Comparison of ENCODE assay signal across 10 cellular contexts in genomic region chr12:57096099-57096572, GRCh38. TPM values are rescaled to one million over a fixed set of nuclear protein-coding genes. Genes with fewer than 3 reads are reported as not detected.
DNase-seq lines count a peak whose midpoint lies in the region; ATAC-seq and TF ChIP-seq lines count a peak whose summit lies in the region.
"Had no signal": no experiment of that assay in that cellular context is flagged by ENCODE, and none has a peak within 500 bp of the region (broad histone marks: within the 10 kb centered on the region; RNA-seq: fewer than 3 reads in every experiment).

No MANE protein-coding gene starts in this region.

- POLR2A ChIA-PET in CD4-positive, alpha-beta memory T cell (lab: Charles Lee; ENCODE audit: partially characterized antibody) = interaction anchor here (0.9 to 17.6 kb wide), 5 partner anchors 8 to 32 kb away, joined by 3 to 622 read pairs (median 16); partner anchors contain the start of genes LRP1, NAB2, NEMP1 and STAT6

- no peak overlapping the region for H3K4me3 ChIP-seq in CD4-positive, alpha-beta memory T cell (ENCODE audit: low read length in 2 of 2)
- H3K4me3 ChIP-seq in lower leg skin (ENCODE audit: low read depth, poor library complexity, severe bottlenecking) (no peak overlapping the region), uterus (no peak overlapping the region), body of pancreas (no peak overlapping the region)

- H3K9me3 ChIP-seq in CD4-positive, alpha-beta memory T cell (ENCODE audit: control insufficient read depth in 1 of 2, low read length in 2 of 2) = no peaks in the 10 kb centered on the region
- H3K9me3 ChIP-seq in uterus (no peaks in the 10 kb centered on the region), body of pancreas (no peaks in the 10 kb centered on the region)

- TF ChIP-seq POLR2A in lower leg skin (IDR thresholded peaks at IDR 0.05) (no peak), uterus (IDR thresholded peaks at IDR 0.05) (no peak), body of pancreas (IDR thresholded peaks at IDR 0.05) (no peak)

- no peaks in the 10 kb centered on the region for H3K27me3 ChIP-seq in CD4-positive, alpha-beta memory T cell (ENCODE audit: insufficient read depth, low read length)
- H3K27me3 ChIP-seq in uterus = no peaks in the 10 kb centered on the region
- H3K27me3 ChIP-seq in body of pancreas = no peaks in the 10 kb centered on the region

- no peak overlapping the region for H3K27ac ChIP-seq in CD4-positive, alpha-beta memory T cell (ENCODE audit: low read depth, low read length)
- H3K27ac ChIP-seq in uterus (no peak overlapping the region), body of pancreas (no peak overlapping the region)

- DNase-seq in CD4-positive, alpha-beta memory T cell = no peak
- DNase-seq in HPDE6-E6E7 (ENCODE audit: extremely low spot score) (peak; percentile 97), lower leg skin (ENCODE audit: low spot score in 2 of 2) (peak; percentile 75 to 86), NCI-H1048 (lab: John Stamatoyannopoulos, UW) (no peak), uterus (no peak), body of pancreas (no peak)
- DNase-seq: naive B cell, T1000 had no signal

- no peak for ATAC-seq in activated T-helper 17 cell treated with anti-CD3 and anti-CD28 coated beads, Interleukin-2, amount 50 U/mL, for 72 hours (replicated peaks)
- ATAC-seq in GM19467 (IDR thresholded peaks at IDR 0.05; ENCODE audit: unreplicated experiment) = no peak
- no peak for ATAC-seq in body of pancreas

- H3K4me1 ChIP-seq in CD4-positive, alpha-beta memory T cell (ENCODE audit: insufficient read depth, low read length) = peaks cover 42% of the 10 kb centered on the region
- H3K4me1 ChIP-seq in uterus (peaks cover 21 to 27% of the 10 kb centered on the region in 2 donors), body of pancreas (peaks cover 9% of the 10 kb centered on the region)

- H3K36me3 ChIP-seq in CD4-positive, alpha-beta memory T cell (ENCODE audit: insufficient read depth, low read length) = peaks cover 57% of the 10 kb centered on the region
- H3K36me3 ChIP-seq in uterus (no peaks in the 10 kb centered on the region), body of pancreas (replicated peaks in 1 of 2; ENCODE audit: insufficient read depth in 1 of 2, low read depth in 2 of 2) (peaks cover 0 to 13% of the 10 kb centered on the region in 2 donors)

- CTCF ChIA-PET in CD4-positive, alpha-beta memory T cell (lab: Charles Lee; ENCODE audit: partially characterized antibody) = interaction anchor here (0.8 to 11.0 kb wide), 6 partner anchors 11 to 523 kb away, joined by 3 to 184 read pairs (median 4); partner anchors contain the start of gene STAT6

- peaks cover 14 to 43% (median 28%) of the 10 kb centered on the region in 4 donors for H3K4me1 Mint-ChIP-seq in CD4-positive, alpha-beta memory T cell
- H3K4me1 Mint-ChIP-seq in activated T-helper 17 cell treated with anti-CD3 and anti-CD28 coated beads, Interleukin-2, amount 50 U/mL, for 72 hours = peaks cover 43% of the 10 kb centered on the region

- no peak overlapping the region for H3K4me3 Mint-ChIP-seq in CD4-positive, alpha-beta memory T cell
- H3K4me3 Mint-ChIP-seq in activated T-helper 17 cell treated with anti-CD3 and anti-CD28 coated beads, Interleukin-2, amount 50 U/mL, for 72 hours = no peak overlapping the region
- H3K4me3 Mint-ChIP-seq: naive B cell had no signal

- peak overlapping the region in 5 of 7 donors; percentile 18 to 88 (median 55) for H3K27ac Mint-ChIP-seq in CD4-positive, alpha-beta memory T cell
- H3K27ac Mint-ChIP-seq in activated T-helper 17 cell treated with anti-CD3 and anti-CD28 coated beads, Interleukin-2, amount 50 U/mL, for 72 hours = peak overlapping the region; percentile 93

- 37 to 67% methylated on average over 6 of the region's 6 CpGs for WGBS in lower leg skin, 2 donors
- WGBS in body of pancreas, 2 donors = 66 to 93% methylated on average over 5 to 6 of the region's 6 CpGs

- H3K9me3 Mint-ChIP-seq in CD4-positive, alpha-beta memory T cell = peaks cover 0 to 3% (median 0%) of the 10 kb centered on the region in 8 donors
- H3K9me3 Mint-ChIP-seq in activated T-helper 17 cell treated with anti-CD3 and anti-CD28 coated beads, Interleukin-2, amount 50 U/mL, for 72 hours = no peaks in the 10 kb centered on the region
- H3K9me3 Mint-ChIP-seq: naive B cell had no signal

- intact Hi-C loops in CD4-positive, alpha-beta memory T cell (cut with micrococcal nuclease) = no loop called here
- intact Hi-C loops in lower leg skin (cut with DNase I; ENCODE audit: low total_unique reads) (no loop called here), uterus (cut with DNase I; ENCODE audit: low total_unique reads) (no loop called here), body of pancreas (cut with DNase I) (no loop called here)

- TF ChIP-seq CTCF in lower leg skin (IDR thresholded peaks at IDR 0.05) (no peak), uterus (IDR thresholded peaks at IDR 0.05) (no peak), body of pancreas (IDR thresholded peaks at IDR 0.05) (no peak)

- H3K27me3 Mint-ChIP-seq in CD4-positive, alpha-beta memory T cell = no peaks in the 10 kb centered on the region
- H3K27me3 Mint-ChIP-seq in activated T-helper 17 cell treated with anti-CD3 and anti-CD28 coated beads, Interleukin-2, amount 50 U/mL, for 72 hours = no peaks in the 10 kb centered on the region
- H3K27me3 Mint-ChIP-seq: naive B cell had no signal

- peaks cover 37 to 75% of the 10 kb centered on the region in 2 donors for H3K36me3 Mint-ChIP-seq in CD4-positive, alpha-beta memory T cell
- peaks cover 99% of the 10 kb centered on the region for H3K36me3 Mint-ChIP-seq in activated T-helper 17 cell treated with anti-CD3 and anti-CD28 coated beads, Interleukin-2, amount 50 U/mL, for 72 hours (ENCODE audit: low read depth)

RNA-seq across cellular contexts. Expression of gene NAB2, which starts 7.2 kb away (rescaled TPM):
- 10 to 100 TPM; 17.5 to 19.5 TPM for total RNA-seq in CD4-positive, alpha-beta memory T cell
- polyA plus RNA-seq in CD4-positive, alpha-beta memory T cell = 1 to 10 TPM in 1 of 2 donors, under 1 TPM in 1; 0.41 to 1.8 TPM
- 10 to 100 TPM; 20.6 to 61.4 TPM for total RNA-seq in activated T-helper 17 cell treated with anti-CD3 and anti-CD28 coated beads, Interleukin-2, amount 50 U/mL, for 72 hours
- 10 to 100 TPM; 44.1 to 89.6 (median 64.6) TPM for total RNA-seq in lower leg skin
- 10 to 100 TPM in 3 of 4 donors, 1 to 10 TPM in 1; 9.1 to 85.8 (median 33.9) TPM for total RNA-seq in uterus
- total RNA-seq in body of pancreas = 1 to 10 TPM; 4.0 to 7.3 TPM

RNA-seq across cellular contexts. Expression of gene STAT6, which starts 15.0 kb away (rescaled TPM):
- total RNA-seq in CD4-positive, alpha-beta memory T cell = 100 to 1,000 TPM; 399 to 424 TPM
- 10 to 100 TPM; 78.4 to 91.7 TPM for polyA plus RNA-seq in CD4-positive, alpha-beta memory T cell
- 100 to 1,000 TPM; 177 to 332 TPM for total RNA-seq in activated T-helper 17 cell treated with anti-CD3 and anti-CD28 coated beads, Interleukin-2, amount 50 U/mL, for 72 hours
- total RNA-seq in lower leg skin = 100 to 1,000 TPM; 105 to 210 (median 129) TPM
- 100 to 1,000 TPM in 2 of 4 donors, 10 to 100 TPM in 2; 62.5 to 242 (median 94.3) TPM for total RNA-seq in uterus
- 10 to 100 TPM; 52.7 to 82.4 TPM for total RNA-seq in body of pancreas

RNA-seq across cellular contexts. Expression of gene NEMP1, which starts 17.5 kb away (rescaled TPM):
- total RNA-seq in CD4-positive, alpha-beta memory T cell = 10 to 100 TPM; 27.2 TPM
- polyA plus RNA-seq in CD4-positive, alpha-beta memory T cell = 1 to 10 TPM; 4.6 to 6.5 TPM
- total RNA-seq in activated T-helper 17 cell treated with anti-CD3 and anti-CD28 coated beads, Interleukin-2, amount 50 U/mL, for 72 hours = 100 to 1,000 TPM in 1 of 2 donors, 10 to 100 TPM in 1; 62.3 to 117 TPM
- total RNA-seq in lower leg skin (1 to 10 TPM; 7.0 to 9.2 (median 7.9) TPM), uterus (10 to 100 TPM in 2 of 4 donors, 1 to 10 TPM in 2; 1.5 to 18.0 (median 9.9) TPM), body of pancreas (1 to 10 TPM; 2.3 to 5.2 TPM)

RNA-seq across cellular contexts. Expression of gene LRP1, which starts 32.1 kb away (rescaled TPM):
- total RNA-seq in CD4-positive, alpha-beta memory T cell = 10 to 100 TPM in 1 of 2 experiments, 1 to 10 TPM in 1; 9.7 to 11.6 TPM
- polyA plus RNA-seq in CD4-positive, alpha-beta memory T cell = under 1 TPM in 1 of 2 donors, not detected in 1; 0.38 TPM
- 10 to 100 TPM in 1 of 2 donors, 1 to 10 TPM in 1; 2.4 to 20.2 TPM for total RNA-seq in activated T-helper 17 cell treated with anti-CD3 and anti-CD28 coated beads, Interleukin-2, amount 50 U/mL, for 72 hours
- total RNA-seq in lower leg skin (100 to 1,000 TPM in 2 of 4 donors, 10 to 100 TPM in 2; 93.4 to 156 (median 101) TPM), uterus (100 to 1,000 TPM; 164 to 507 (median 318) TPM), body of pancreas (100 to 1,000 TPM in 1 of 2 donors, 10 to 100 TPM in 1; 61.2 to 162 TPM)

RNA-seq across cellular contexts. Expression of gene MYO1A, which starts 46.2 kb away (rescaled TPM):
- total RNA-seq in CD4-positive, alpha-beta memory T cell = 1 to 10 TPM; 1.2 to 3.0 TPM
- polyA plus RNA-seq in CD4-positive, alpha-beta memory T cell = not detected
- 1 to 10 TPM; 2.1 to 5.1 TPM for total RNA-seq in activated T-helper 17 cell treated with anti-CD3 and anti-CD28 coated beads, Interleukin-2, amount 50 U/mL, for 72 hours
- total RNA-seq in lower leg skin (1 to 10 TPM in 1 of 4 donors, under 1 TPM in 2, not detected in 1; 0.30 to 2.0 (median 0.39) TPM), uterus (1 to 10 TPM in 1 of 4 donors, under 1 TPM in 1, not detected in 2; 0.59 to 1.3 TPM), body of pancreas (1 to 10 TPM in 1 of 2 donors, not detected in 1; 1.8 TPM)

Comparison
In these comparisons a context has a peak if more than half of its experiments do, and no peak if none do; other contexts are left out.
1. DNase-seq: peak in HPDE6-E6E7 (single experiment) and lower leg skin (2 of 2); none in CD4-positive, alpha-beta memory T cell (0 of 5), NCI-H1048 (single experiment), uterus (0 of 2) and body of pancreas (0 of 4).